In genomic region chr2:188776634-188777033, GRCh38 we compare ENCODE assay signal across 19 cellular contexts.
DNase-seq lines count a peak whose midpoint lies in the region; ATAC-seq, FAIRE-seq and TF ChIP-seq lines count a peak whose summit lies in the region.
"Had no signal": no experiment of that assay in that cellular context is flagged by ENCODE, and none has a peak within 500 bp of the region (broad histone marks: within the 10 kb centered on the region; RNA-seq: fewer than 3 reads in every experiment).

No MANE protein-coding gene starts in this region.

- ATAC-seq in aorta (ENCODE audit: low FRiP score), result no peak
- ATAC-seq: activated CD4-positive, CD25-positive, alpha-beta regulatory T cell treated with anti-CD3 and anti-CD28 coated beads, Interleukin-2, amount 50 U/mL, for 24 hours; lower lobe of right lung; stimulated activated naive CD8-positive, alpha-beta T cell treated with anti-CD3 and anti-CD28 coated beads, Interleukin-15, amount 100 ng/mL, for 72 hours had no signal

- H3K36me3 Mint-ChIP-seq in HFFc6 (ENCODE audit: low read depth), result no peaks in the 10 kb centered on the region
- H3K36me3 Mint-ChIP-seq in astrocyte (ENCODE audit: low read depth, unreplicated experiment), result no peaks in the 10 kb centered on the region
- H3K36me3 Mint-ChIP-seq: activated naive CD8-positive, alpha-beta T cell had no signal

- no peaks in the 10 kb centered on the region for H3K79me2 ChIP-seq in astrocyte (ENCODE audit: insufficient read depth, low read length)

- WGBS in aorta, 2 donors, result 87 to 96% methylated on average over 1 of the region's 1 CpG
- 91 to 98% (median 97%) methylated on average over 1 of the region's 1 CpG for WGBS in ovary, 3 donors

- no peaks in the 10 kb centered on the region for H4K20me1 ChIP-seq in astrocyte (ENCODE audit: insufficient read depth, low read length)

- H3K4me2 ChIP-seq in astrocyte (ENCODE audit: low read length), result peak overlapping the region; percentile 12

- H3K27me3 Mint-ChIP-seq in HFFc6 (ENCODE audit: insufficient read depth) (no peaks in the 10 kb centered on the region), astrocyte (ENCODE audit: low read depth, unreplicated experiment) (no peaks in the 10 kb centered on the region)
- H3K27me3 Mint-ChIP-seq: activated naive CD8-positive, alpha-beta T cell had no signal

- H3K27ac ChIP-seq in A673 (ENCODE audit: low read depth, low read length, poor library complexity, severe bottlenecking) (no peak overlapping the region), astrocyte (ENCODE audit: low read depth, low read length) (peak overlapping the region; percentile 69), aorta (ENCODE audit: low read depth in 1 of 2, low read length in 2 of 2) (no peak overlapping the region), caudate nucleus (ENCODE audit: low read depth, low read length) (no peak overlapping the region), ovary (no peak overlapping the region)
- H3K27ac ChIP-seq: colonic mucosa, lower lobe of right lung, Peyer's patch had no signal

- peak overlapping the region; percentile 57; the same call in 1 of the 2 replicates for H3K27ac Mint-ChIP-seq in HFFc6
- peak overlapping the region; percentile 96 for H3K27ac Mint-ChIP-seq in astrocyte (ENCODE audit: unreplicated experiment)
- H3K27ac Mint-ChIP-seq: activated naive CD8-positive, alpha-beta T cell; stimulated activated naive CD8-positive, alpha-beta T cell treated with anti-CD3 and anti-CD28 coated beads, Interleukin-15, amount 100 ng/mL, for 72 hours had no signal

- CTCF ChIA-PET in A673 (lab: Charles Lee), result no interaction called here

- POLR2A ChIA-PET in A673 (lab: Charles Lee; ENCODE audit: low non-redundant PET), result no interaction called here

- H3K9me3 Mint-ChIP-seq in HFFc6 (no peaks in the 10 kb centered on the region), astrocyte (ENCODE audit: unreplicated experiment) (peaks cover 1% of the 10 kb centered on the region)

- TF ChIP-seq POLR2A in ovary (IDR thresholded peaks at IDR 0.05), result no peak

- FAIRE-seq in astrocyte (lab: Jason Lieb, UNC), result no peak

- TF ChIP-seq CTCF in A673 (conservative IDR thresholded peaks at IDR 0.05; ENCODE audit: low read depth, low read length) (no peak), HFFc6 (IDR thresholded peaks at IDR 0.05) (no peak), astrocyte (IDR thresholded peaks at IDR 0.05; ENCODE audit: insufficient read depth, low read depth, low read length) (no peak), ovary (IDR thresholded peaks at IDR 0.05) (no peak)

- BruUV-seq in A673 (replicated peaks; lab: Mats Ljungman, UMichigan), result no TSS peak

- H3K36me3 ChIP-seq in A673 (ENCODE audit: insufficient read depth, low read length, poor library complexity, severe bottlenecking), result no peaks in the 10 kb centered on the region
- H3K36me3 ChIP-seq in astrocyte (ENCODE audit: insufficient read depth, low read length), result no peaks in the 10 kb centered on the region
- no peaks in the 10 kb centered on the region for H3K36me3 ChIP-seq in aorta (ENCODE audit: control insufficient read depth in 1 of 2, insufficient read depth in 2 of 2, low read length in 1 of 2)
- no peaks in the 10 kb centered on the region for H3K36me3 ChIP-seq in ovary
- H3K36me3 ChIP-seq: colonic mucosa, lower lobe of right lung, Peyer's patch had no signal

- TF ChIP-seq EP300 in ovary (IDR thresholded peaks at IDR 0.05), result no peak

- peaks cover 7% of the 10 kb centered on the region for H3K4me1 ChIP-seq in A673 (ENCODE audit: insufficient read depth, low read length, poor library complexity, severe bottlenecking)
- H3K4me1 ChIP-seq in astrocyte (ENCODE audit: insufficient read depth, low read length), result no peaks in the 10 kb centered on the region
- H3K4me1 ChIP-seq in aorta (ENCODE audit: control insufficient read depth in 1 of 2, insufficient read depth in 2 of 2, low read length in 2 of 2), result peaks cover 0 to 1% of the 10 kb centered on the region in 2 donors
- H3K4me1 ChIP-seq in ovary (ENCODE audit: insufficient read depth), result no peaks in the 10 kb centered on the region
- H3K4me1 ChIP-seq: colonic mucosa, lower lobe of right lung, Peyer's patch had no signal

- H3K9ac ChIP-seq in astrocyte (ENCODE audit: low read length), result no peak overlapping the region

- H3K4me3 ChIP-seq in A673 (ENCODE audit: low read depth, low read length, poor library complexity, severe bottlenecking), result no peak overlapping the region
- no peak overlapping the region for H3K4me3 ChIP-seq in astrocyte (ENCODE audit: insufficient read depth, low read depth, low read length)
- H3K4me3 ChIP-seq in aorta (ENCODE audit: low read length in 2 of 2), result no peak overlapping the region
- H3K4me3 ChIP-seq in ovary, result no peak overlapping the region
- H3K4me3 ChIP-seq: colonic mucosa, lower lobe of right lung, Peyer's patch had no signal

- H3K9me3 ChIP-seq in A673 (ENCODE audit: low read depth, low read length, poor library complexity, severe bottlenecking), result no peaks in the 10 kb centered on the region
- H3K9me3 ChIP-seq in astrocyte (ENCODE audit: insufficient read depth, low read depth, low read length), result no peaks in the 10 kb centered on the region
- H3K9me3 ChIP-seq in aorta (ENCODE audit: control insufficient read depth, low read length), result no peaks in the 10 kb centered on the region
- no peaks in the 10 kb centered on the region for H3K9me3 ChIP-seq in ovary
- H3K9me3 ChIP-seq: colonic mucosa, lower lobe of right lung, Peyer's patch had no signal

- peak; percentile 55 for DNase-seq in A673 (ENCODE audit: low spot score)
- DNase-seq in HFFc6, result peak; percentile 65
- peak; percentile 86 for DNase-seq in astrocyte (ENCODE audit: low read depth)
- DNase-seq in foreskin melanocyte, result peak; percentile 74
- no peak for DNase-seq in DMS53 (lab: John Stamatoyannopoulos, UW)
- no peak for DNase-seq in aorta
- no peak for DNase-seq in caudate nucleus (lab: John Stamatoyannopoulos, UW)
- DNase-seq in ovary, result no peak
- DNase-seq: colonic mucosa; DMS 273 treated with DMSO at 0.1 percent for 48 hours; erythroblast; H7; Karpas-422; lower lobe of right lung; Peyer's patch; stimulated activated naive CD8-positive, alpha-beta T cell treated with anti-CD3 and anti-CD28 coated beads, Interleukin-15, amount 100 ng/mL, for 72 hours; T-helper 1 cell had no signal

- peaks cover 31% of the 10 kb centered on the region for H3K4me1 Mint-ChIP-seq in HFFc6 (ENCODE audit: low read depth)
- peaks cover 16% of the 10 kb centered on the region for H3K4me1 Mint-ChIP-seq in astrocyte (ENCODE audit: low read depth, unreplicated experiment)
- H3K4me1 Mint-ChIP-seq: stimulated activated naive CD8-positive, alpha-beta T cell treated with anti-CD3 and anti-CD28 coated beads, Interleukin-15, amount 100 ng/mL, for 72 hours had no signal

- no peak overlapping the region for H3K4me3 Mint-ChIP-seq in HFFc6
- peak overlapping the region; percentile 60 for H3K4me3 Mint-ChIP-seq in astrocyte (ENCODE audit: unreplicated experiment)
- H3K4me3 Mint-ChIP-seq: activated naive CD8-positive, alpha-beta T cell; stimulated activated naive CD8-positive, alpha-beta T cell treated with anti-CD3 and anti-CD28 coated beads, Interleukin-15, amount 100 ng/mL, for 72 hours had no signal

- H2AFZ ChIP-seq in astrocyte (ENCODE audit: low read depth, low read length), result no peak overlapping the region

- H3K27me3 ChIP-seq in A673 (replicated peaks; ENCODE audit: insufficient read depth, low read depth, low read length, poor library complexity) (no peaks in the 10 kb centered on the region), astrocyte (ENCODE audit: insufficient read depth, low read length) (no peaks in the 10 kb centered on the region), aorta (ENCODE audit: control insufficient read depth in 1 of 2, insufficient read depth in 2 of 2, low read length in 1 of 2) (no peaks in the 10 kb centered on the region), ovary (no peaks in the 10 kb centered on the region)
- H3K27me3 ChIP-seq: colonic mucosa, Peyer's patch had no signal

- intact Hi-C loops in A673 (cut with micrococcal nuclease; ENCODE audit: unreplicated experiment), result no loop called here
- intact Hi-C loops in aorta (cut with DNase I), result no loop called here
- intact Hi-C loops in ovary (cut with DNase I), result no loop called here

Comparison
In these comparisons a context has a peak if more than half of its experiments do, and no peak if none do; other contexts are left out.
1. DNase-seq: peak in A673 (single experiment), HFFc6 (single experiment), astrocyte (single experiment) and foreskin melanocyte (single experiment); none in DMS53 (single experiment), aorta (0 of 2), caudate nucleus (0 of 61) and ovary (0 of 5).